22 cellular contexts compared by ENCODE assay signal in genomic region chr12:29565727-29566126, GRCh38.
"Had no signal": no experiment of that assay in that cellular context is flagged by ENCODE, and none has a peak within 500 bp of the region (broad histone marks: within the 10 kb centered on the region; RNA-seq: fewer than 3 reads in every experiment).

No MANE protein-coding gene starts in this region.

- H3K4me3 ChIP-seq: cardiac muscle cell, heart right ventricle, lower lobe of right lung, neural progenitor cell, psoas muscle, right atrium auricular region, suprapubic skin, tibial nerve had no signal

- H3K9me3 Mint-ChIP-seq: activated CD4-positive, alpha-beta memory T cell treated with anti-CD3 and anti-CD28 coated beads, Interleukin-2, amount 10 ng/mL, durations not matched to agents 7 days and 5 days; activated CD4-positive, alpha-beta T cell treated with anti-CD3 and anti-CD28 coated beads, Interleukin-2, amount 10 ng/mL, durations not matched to agents 24 days and 14 days; activated naive CD4-positive, alpha-beta T cell treated with anti-CD3 and anti-CD28 coated beads, Interleukin-2, amount 10 ng/mL, durations not matched to agents 7 days and 5 days; activated T-cell treated with anti-CD3 and anti-CD28 coated beads, Interleukin-2, amount 50 U/mL, for 72 hours had no signal

- H3K4me1 Mint-ChIP-seq: activated CD4-positive, alpha-beta memory T cell treated with anti-CD3 and anti-CD28 coated beads, Interleukin-2, amount 10 ng/mL, durations not matched to agents 7 days and 5 days; stimulated activated naive CD8-positive, alpha-beta T cell treated with anti-CD3 and anti-CD28 coated beads, Interleukin-15, amount 100 ng/mL, for 72 hours had no signal

- DNase-seq: activated CD4-positive, alpha-beta memory T cell treated with anti-CD3 and anti-CD28 coated beads, Interleukin-2, amount 10 ng/mL, durations not matched to agents 7 days and 5 days; activated CD4-positive, alpha-beta T cell treated with anti-CD3 and anti-CD28 coated beads, Interleukin-2, amount 10 ng/mL, durations not matched to agents 24 days and 14 days; activated effector memory CD4-positive, alpha-beta T cell treated with Interleukin-2 at 50 U/mL for 16 hours; activated naive CD4-positive, alpha-beta T cell treated with anti-CD3 and anti-CD28 coated beads, Interleukin-2, amount 10 ng/mL, durations not matched to agents 7 days and 5 days; activated T-cell treated with anti-CD3 and anti-CD28 coated beads, Interleukin-2, amount 50 U/mL, for 72 hours; cortex of kidney; endodermal cell; heart right ventricle; left colon; lower lobe of right lung; naive B cell; psoas muscle; stimulated activated CD4-positive, alpha-beta T cell treated with anti-CD3 and anti-CD28 coated beads, Interleukin-12 subunit alpha, Interleukin-12 subunit beta, amount 100 ng/mL, for 4 hours; stimulated activated naive CD8-positive, alpha-beta T cell treated with anti-CD3 and anti-CD28 coated beads, Interleukin-15, amount 100 ng/mL, for 72 hours; T-helper 17 cell had no signal

- ATAC-seq: activated CD4-positive, CD25-positive, alpha-beta regulatory T cell treated with anti-CD3 and anti-CD28 coated beads, Interleukin-2, amount 50 U/mL, for 24 hours; activated T-cell treated with anti-CD3 and anti-CD28 coated beads, Interleukin-2, amount 50 U/mL, for 72 hours; heart right ventricle; psoas muscle; stimulated activated naive CD8-positive, alpha-beta T cell treated with anti-CD3 and anti-CD28 coated beads, Interleukin-15, amount 100 ng/mL, for 72 hours; T-helper 17 cell had no signal

- H3K4me3 Mint-ChIP-seq: activated CD4-positive, alpha-beta memory T cell treated with anti-CD3 and anti-CD28 coated beads, Interleukin-2, amount 10 ng/mL, durations not matched to agents 7 days and 5 days; activated CD4-positive, alpha-beta T cell treated with anti-CD3 and anti-CD28 coated beads, Interleukin-2, amount 10 ng/mL, durations not matched to agents 24 days and 14 days; activated naive CD4-positive, alpha-beta T cell treated with anti-CD3 and anti-CD28 coated beads, Interleukin-2, amount 10 ng/mL, durations not matched to agents 7 days and 5 days; activated T-cell treated with anti-CD3 and anti-CD28 coated beads, Interleukin-2, amount 50 U/mL, for 72 hours; endodermal cell; neural progenitor cell; stimulated activated naive CD8-positive, alpha-beta T cell treated with anti-CD3 and anti-CD28 coated beads, Interleukin-15, amount 100 ng/mL, for 72 hours; T-helper 17 cell had no signal

- H3K27ac Mint-ChIP-seq: activated CD4-positive, alpha-beta memory T cell treated with anti-CD3 and anti-CD28 coated beads, Interleukin-2, amount 10 ng/mL, durations not matched to agents 7 days and 5 days; activated CD4-positive, alpha-beta T cell treated with anti-CD3 and anti-CD28 coated beads, Interleukin-2, amount 10 ng/mL, durations not matched to agents 24 days and 14 days; activated naive CD4-positive, alpha-beta T cell treated with anti-CD3 and anti-CD28 coated beads, Interleukin-2, amount 10 ng/mL, durations not matched to agents 7 days and 5 days; activated T-cell treated with anti-CD3 and anti-CD28 coated beads, Interleukin-2, amount 50 U/mL, for 72 hours; endodermal cell; naive B cell; neural progenitor cell; T-helper 17 cell had no signal

- H3K36me3 Mint-ChIP-seq: activated naive CD4-positive, alpha-beta T cell treated with anti-CD3 and anti-CD28 coated beads, Interleukin-2, amount 10 ng/mL, durations not matched to agents 7 days and 5 days; naive B cell had no signal

- H3K9me3 ChIP-seq: heart right ventricle, lower lobe of right lung, psoas muscle, right atrium auricular region, suprapubic skin, tibial nerve had no signal

- H3K4me1 ChIP-seq: neural progenitor cell had no signal

- H3K27ac ChIP-seq: cardiac muscle cell, epithelial cell of prostate, neural progenitor cell, psoas muscle, right atrium auricular region, suprapubic skin had no signal

- H3K36me3 ChIP-seq: cardiac muscle cell, lower lobe of right lung, neural progenitor cell, suprapubic skin, tibial nerve had no signal

- H3K27me3 ChIP-seq: cardiac muscle cell, heart right ventricle, neural progenitor cell, right atrium auricular region, suprapubic skin, tibial nerve had no signal
